10 cellular contexts compared by ENCODE assay signal in the genomic region with DNA sequence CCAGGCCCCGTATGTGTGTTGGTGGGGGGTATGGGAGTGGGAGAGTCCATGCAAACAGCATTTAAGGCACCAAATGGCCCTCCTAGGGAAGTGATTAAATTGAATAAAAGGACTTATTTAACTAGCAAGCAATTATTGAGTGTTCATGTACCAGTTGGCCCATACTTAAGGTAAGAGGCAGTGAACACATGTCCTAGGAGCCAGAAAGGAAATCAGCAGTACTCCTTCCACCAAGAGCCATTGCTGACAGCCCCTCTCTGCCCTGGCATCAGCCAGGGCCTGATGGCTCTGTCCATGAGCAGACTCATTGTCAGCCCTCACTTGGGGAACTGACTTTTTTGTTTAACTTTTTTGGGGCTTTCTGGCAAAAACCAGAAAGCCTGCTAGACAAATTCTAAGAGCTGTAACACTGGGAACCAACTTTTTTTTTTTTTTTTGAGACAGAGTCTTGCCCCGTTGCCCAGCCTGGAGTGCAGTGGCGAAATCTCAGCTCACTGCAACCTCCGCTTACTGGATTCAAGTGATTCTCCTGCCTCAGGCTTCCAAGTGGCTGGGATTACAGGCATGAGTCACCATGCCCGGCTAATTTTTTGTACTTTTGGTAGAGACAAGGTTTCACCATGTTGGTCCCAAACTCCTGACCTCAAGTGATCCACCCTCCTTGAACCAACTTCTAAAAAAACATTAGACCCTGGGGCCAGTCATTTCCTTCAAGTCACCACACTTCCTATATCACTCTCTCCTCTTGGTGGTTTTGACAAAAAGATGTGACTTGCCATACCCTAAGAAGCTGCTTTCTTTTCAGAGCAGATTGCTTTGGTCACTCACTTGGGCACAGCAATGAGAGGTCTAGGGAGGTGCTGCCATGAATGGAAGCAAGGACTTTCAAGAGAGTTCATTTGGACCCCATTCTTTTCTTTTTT. TPM values are rescaled to one million over a fixed set of nuclear protein-coding genes. Genes with fewer than 3 reads are reported as not detected.
DNase-seq lines count a peak whose midpoint lies in the region; ATAC-seq and TF ChIP-seq lines count a peak whose summit lies in the region.
"Had no signal": no experiment of that assay in that cellular context is flagged by ENCODE, and none has a peak within 500 bp of the region (broad histone marks: within the 10 kb centered on the region; RNA-seq: fewer than 3 reads in every experiment).

No MANE protein-coding gene starts in this region.

- H3K9me3 ChIP-seq in heart right ventricle = no peaks in the 10 kb centered on the region
- H3K9me3 ChIP-seq in upper lobe of right lung = no peaks in the 10 kb centered on the region
- H3K9me3 ChIP-seq: gastroesophageal sphincter had no signal

- H3K27ac ChIP-seq in heart right ventricle (peak overlapping the region in 6 of 10 donors; percentile 50 to 78 (median 61)), upper lobe of right lung (peak overlapping the region; percentile 79)

- DNase-seq in heart right ventricle = no peak
- no peak for DNase-seq in left cardiac atrium
- DNase-seq in astrocyte of the hippocampus (ENCODE audit: low read depth, low spot score) = peak; percentile 34
- DNase-seq in iris pigment epithelial cell (ENCODE audit: low read depth) = peak; percentile 72
- DNase-seq in upper lobe of right lung = peak; percentile 79
- DNase-seq: activated T-cell treated with anti-CD3 and anti-CD28 coated beads for 4 hours had no signal

- WGBS in heart right ventricle, 2 donors = 87 to 94% methylated on average over 5 of the region's 5 CpGs

- H3K4me3 ChIP-seq in heart right ventricle = no peak overlapping the region
- H3K4me3 ChIP-seq in upper lobe of right lung = no peak overlapping the region
- H3K4me3 ChIP-seq: gastroesophageal sphincter had no signal

- TF ChIP-seq CTCF in heart right ventricle (IDR thresholded peaks at IDR 0.05) (no peak), upper lobe of right lung (IDR thresholded peaks at IDR 0.05) (no peak)

- H3K27me3 ChIP-seq in heart right ventricle (no peaks in the 10 kb centered on the region), upper lobe of right lung (no peaks in the 10 kb centered on the region)
- H3K27me3 ChIP-seq: gastroesophageal sphincter had no signal

- H3K4me1 ChIP-seq in heart right ventricle = peaks cover 0 to 27% (median 7%) of the 10 kb centered on the region in 9 donors
- peaks cover 21% of the 10 kb centered on the region for H3K4me1 ChIP-seq in upper lobe of right lung

- ATAC-seq in heart right ventricle (no peak), left cardiac atrium (no peak), upper lobe of right lung (peak; percentile 66), GM21515 (IDR thresholded peaks at IDR 0.05; ENCODE audit: unreplicated experiment) (no peak), GM18498 (IDR thresholded peaks at IDR 0.05; ENCODE audit: unreplicated experiment) (no peak), GM18520 (IDR thresholded peaks at IDR 0.05; ENCODE audit: unreplicated experiment) (no peak)
- ATAC-seq: gastroesophageal sphincter had no signal

- H3K36me3 ChIP-seq in heart right ventricle (no peaks in the 10 kb centered on the region), upper lobe of right lung (no peaks in the 10 kb centered on the region)
- H3K36me3 ChIP-seq: gastroesophageal sphincter had no signal

- intact Hi-C loops in heart right ventricle (cut with DNase I) (no loop called here), left cardiac atrium (cut with DNase I) (no loop called here), upper lobe of right lung (cut with DNase I) (no loop called here)

RNA-seq across cellular contexts. Expression of a gene that starts 10.7 kb away (rescaled TPM):
- 1 to 10 TPM; 3.2 to 6.4 (median 4.1) TPM for total RNA-seq in heart right ventricle
- 10 to 100 TPM in 1 of 2 donors, 1 to 10 TPM in 1; 3.5 to 10.8 TPM for polyA plus RNA-seq in heart right ventricle
- 1 to 10 TPM; 6.1 to 7.2 TPM for total RNA-seq in left cardiac atrium
- total RNA-seq in upper lobe of right lung = 24.2 TPM

RNA-seq across cellular contexts. Expression of a gene that starts 25.1 kb away (rescaled TPM):
- total RNA-seq in heart right ventricle (under 1 TPM; 0.18 to 0.82 (median 0.43) TPM), left cardiac atrium (under 1 TPM in 1 of 2 donors, not detected in 1; 0.65 TPM), upper lobe of right lung (0.46 TPM)
- polyA plus RNA-seq in heart right ventricle = under 1 TPM in 1 of 2 donors, not detected in 1; 0.10 TPM

RNA-seq across cellular contexts. Expression of a gene that starts 25.3 kb away (rescaled TPM):
- total RNA-seq in heart right ventricle = 1,000 to 10,000 TPM; 1,190 to 1,962 (median 1,754) TPM
- polyA plus RNA-seq in heart right ventricle = 1,000 to 10,000 TPM in 1 of 2 donors, 100 to 1,000 TPM in 1; 824 to 1,591 TPM
- total RNA-seq in left cardiac atrium = 1,000 to 10,000 TPM; 1,029 to 1,106 TPM
- 256 TPM for total RNA-seq in upper lobe of right lung

RNA-seq across cellular contexts. Expression of a gene that starts 28.1 kb away (rescaled TPM):
- total RNA-seq in heart right ventricle (under 1 TPM in 4 of 10 donors, not detected in 6; 0.08 to 0.19 (median 0.13) TPM), left cardiac atrium (under 1 TPM in 1 of 2 donors, not detected in 1; 0.06 TPM), upper lobe of right lung (not detected)
- under 1 TPM in 1 of 2 donors, not detected in 1; 0.07 TPM for polyA plus RNA-seq in heart right ventricle

RNA-seq across cellular contexts. Expression of a gene that starts 32.3 kb away (rescaled TPM):
- 1 to 10 TPM in 5 of 10 donors, under 1 TPM in 5; 0.49 to 1.6 (median 0.92) TPM for total RNA-seq in heart right ventricle
- polyA plus RNA-seq in heart right ventricle = 1 to 10 TPM in 1 of 2 donors, under 1 TPM in 1; 0.62 to 3.9 TPM
- total RNA-seq in left cardiac atrium = 1 to 10 TPM; 1.1 to 1.3 TPM
- 0.69 TPM for total RNA-seq in upper lobe of right lung

Comparison
In these comparisons a context has a peak if more than half of its experiments do, and no peak if none do; other contexts are left out.
1. DNase-seq: peak in astrocyte of the hippocampus (single experiment), iris pigment epithelial cell (single experiment) and upper lobe of right lung (single experiment); none in heart right ventricle (0 of 2) and left cardiac atrium (single experiment).